Comparison of ENCODE assay signal across 9 cellular contexts in the genomic region with DNA sequence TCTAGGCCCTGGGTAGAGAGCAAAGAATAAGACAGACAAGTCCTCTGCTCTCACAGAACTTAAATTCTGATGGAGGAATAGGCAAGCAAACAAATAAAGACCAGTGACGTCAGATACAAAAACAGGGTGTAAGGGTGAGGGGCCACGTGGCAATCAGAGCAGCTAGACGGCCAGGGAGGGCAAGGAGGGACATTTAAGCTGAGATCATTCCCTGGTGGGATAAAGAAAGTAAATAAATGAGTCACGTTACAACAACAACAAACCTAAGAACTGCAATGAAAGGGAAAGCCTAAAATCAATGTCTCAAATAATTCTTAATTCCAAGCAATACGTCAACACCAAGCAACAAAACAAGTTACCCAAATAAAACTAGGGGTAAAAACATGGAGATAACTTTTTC. TPM values are rescaled to one million over a fixed set of nuclear protein-coding genes. Genes with fewer than 3 reads are reported as not detected.
DNase-seq lines count a peak whose midpoint lies in the region; ATAC-seq and TF ChIP-seq lines count a peak whose summit lies in the region.
"Had no signal": no experiment of that assay in that cellular context is flagged by ENCODE, and none has a peak within 500 bp of the region (broad histone marks: within the 10 kb centered on the region; RNA-seq: fewer than 3 reads in every experiment).

No MANE protein-coding gene starts in this region.

- H3F3A ChIP-seq in PC-9 (ENCODE audit: insufficient read depth, low read depth), result peaks cover 44% of the 10 kb centered on the region

- no peaks in the 10 kb centered on the region for H3K9me2 ChIP-seq in PC-9 (ENCODE audit: insufficient read depth)

- H3K79me2 ChIP-seq in PC-9 (ENCODE audit: low read depth), result peaks cover 16% of the 10 kb centered on the region

- H3K4me2 ChIP-seq in PC-9, result peak overlapping the region; percentile 61

- POLR2A ChIA-PET in CD4-positive, alpha-beta memory T cell (lab: Charles Lee; ENCODE audit: partially characterized antibody), result interaction anchor here (3.4 kb wide), 1 partner anchor 13 kb away, joined by 16 read pairs; no protein-coding TSS in a partner anchor
- POLR2A ChIA-PET in PC-9 (lab: Charles Lee; ENCODE audit: unreplicated experiment), result no interaction called here

- peak overlapping the region in 1 of 8 donors; percentile 20 for H3K4me3 Mint-ChIP-seq in CD4-positive, alpha-beta memory T cell

- peak overlapping the region; percentile 38 to 95 (median 86) for H3K27ac Mint-ChIP-seq in CD4-positive, alpha-beta memory T cell

- H3K27me3 ChIP-seq in CD4-positive, alpha-beta memory T cell (ENCODE audit: insufficient read depth, low read length), result no peaks in the 10 kb centered on the region
- H3K27me3 ChIP-seq in PC-9 (ENCODE audit: insufficient read depth, low read depth) (no peaks in the 10 kb centered on the region), ovary (no peaks in the 10 kb centered on the region)

- no peaks in the 10 kb centered on the region for H4K20me1 ChIP-seq in PC-9 (ENCODE audit: insufficient read depth)

- no TSS peak for BruUV-seq in PC-9 (replicated peaks; lab: Mats Ljungman, UMichigan)

- 27 to 48% (median 41%) methylated on average over 5 of the region's 5 CpGs for WGBS in ovary, 3 donors

- H3K36me3 Mint-ChIP-seq in CD4-positive, alpha-beta memory T cell, result peaks cover 61 to 82% of the 10 kb centered on the region in 2 donors

- intact Hi-C loops in CD4-positive, alpha-beta memory T cell (cut with micrococcal nuclease), result no loop called here
- intact Hi-C loops in PC-9 (cut with micrococcal nuclease; ENCODE audit: unreplicated experiment) (loop anchor here (10.0 kb wide), 1 partner anchor 439 kb away; a partner anchor contains a TSS), ovary (cut with DNase I) (no loop called here)

- H3K27me3 Mint-ChIP-seq in CD4-positive, alpha-beta memory T cell, result no peaks in the 10 kb centered on the region

- peaks cover 52% of the 10 kb centered on the region for H3K36me3 ChIP-seq in CD4-positive, alpha-beta memory T cell (ENCODE audit: insufficient read depth, low read length)
- H3K36me3 ChIP-seq in PC-9 (ENCODE audit: low read depth), result peaks cover 15% of the 10 kb centered on the region
- H3K36me3 ChIP-seq in ovary, result no peaks in the 10 kb centered on the region

- TF ChIP-seq CTCF in PC-9 (conservative IDR thresholded peaks at IDR 0.05) (no peak), ovary (IDR thresholded peaks at IDR 0.05) (no peak), GM10266 (IDR thresholded peaks at IDR 0.05; ENCODE audit: control insufficient read depth, insufficient read depth, low read depth, missing control alignments) (no peak)

- no peak for ATAC-seq in GM18907 (IDR thresholded peaks at IDR 0.05; ENCODE audit: unreplicated experiment)

- no peak for DNase-seq in CD4-positive, alpha-beta memory T cell
- peak in 1 of 2 experiments; percentile 74 for DNase-seq in PC-9
- no peak for DNase-seq in epithelial cell of prostate (ENCODE audit: low read depth, low spot score)
- DNase-seq in ovary, result peak in 1 of 5 donors; percentile 40
- no peak for DNase-seq in NCI-H187 (lab: John Stamatoyannopoulos, UW)
- no peak for DNase-seq in GM10266 (ENCODE audit: extremely low spot score)
- no peak for DNase-seq in NCI-H510A treated with DMSO at 0.1 percent for 48 hours (lab: John Stamatoyannopoulos, UW)
- DNase-seq: stimulated activated CD8-positive, alpha-beta memory T cell treated with anti-CD3 and anti-CD28 coated beads, Interleukin-4, amount 100 ng/mL, for 48 hours had no signal

- no peak for TF ChIP-seq EP300 in ovary (IDR thresholded peaks at IDR 0.05)

- CTCF ChIA-PET in CD4-positive, alpha-beta memory T cell (lab: Charles Lee; ENCODE audit: partially characterized antibody), result no interaction called here
- CTCF ChIA-PET in PC-9 (lab: Charles Lee), result no interaction called here

- no peak for TF ChIP-seq POLR2A in ovary (IDR thresholded peaks at IDR 0.05)

- peaks cover 41 to 66% (median 53%) of the 10 kb centered on the region in 4 donors for H3K4me1 Mint-ChIP-seq in CD4-positive, alpha-beta memory T cell

- H3K4me1 ChIP-seq in CD4-positive, alpha-beta memory T cell (ENCODE audit: insufficient read depth, low read length), result peaks cover 45% of the 10 kb centered on the region
- peaks cover 66% of the 10 kb centered on the region for H3K4me1 ChIP-seq in PC-9 (replicated peaks; ENCODE audit: insufficient read depth)
- peaks cover 16% of the 10 kb centered on the region for H3K4me1 ChIP-seq in ovary (ENCODE audit: insufficient read depth)

- no peaks in the 10 kb centered on the region for H3K9me3 Mint-ChIP-seq in CD4-positive, alpha-beta memory T cell

- H2AFZ ChIP-seq in PC-9, result no peak overlapping the region

- no peak overlapping the region for H3K27ac ChIP-seq in CD4-positive, alpha-beta memory T cell (ENCODE audit: low read depth, low read length)
- H3K27ac ChIP-seq in PC-9, result peak overlapping the region; percentile 99
- peak overlapping the region; percentile 92 for H3K27ac ChIP-seq in epithelial cell of prostate
- H3K27ac ChIP-seq in ovary, result peak overlapping the region; percentile 47 to 67

- H3K9me3 ChIP-seq in CD4-positive, alpha-beta memory T cell (ENCODE audit: control insufficient read depth in 1 of 2, low read length in 2 of 2), result no peaks in the 10 kb centered on the region
- H3K9me3 ChIP-seq in PC-9 (ENCODE audit: insufficient read depth, low read depth) (no peaks in the 10 kb centered on the region), ovary (no peaks in the 10 kb centered on the region)

- no peak overlapping the region for H3K4me3 ChIP-seq in CD4-positive, alpha-beta memory T cell (ENCODE audit: low read length in 2 of 2)
- H3K4me3 ChIP-seq in PC-9 (no peak overlapping the region), ovary (no peak overlapping the region)

RNA-seq across cellular contexts. Expression of a gene that starts 21.8 kb away (rescaled TPM):
- 10 to 100 TPM; 30.4 to 31.6 TPM for total RNA-seq in CD4-positive, alpha-beta memory T cell
- 100 to 1,000 TPM; 111 TPM for polyA plus RNA-seq in CD4-positive, alpha-beta memory T cell
- 20.5 and 25.4 TPM in 2 replicates for total RNA-seq in PC-9 (2021)
- total RNA-seq in ovary, result 10 to 100 TPM; 13.4 to 19.3 (median 17.3) TPM
- polyA plus RNA-seq in ovary, result 10 to 100 TPM; 18.4 to 28.2 TPM

RNA-seq across cellular contexts. Expression of a gene that starts 40.8 kb away (rescaled TPM):
- 10 to 100 TPM; 16.9 to 17.5 TPM for total RNA-seq in CD4-positive, alpha-beta memory T cell
- polyA plus RNA-seq in CD4-positive, alpha-beta memory T cell, result under 1 TPM; 0.39 to 0.77 TPM
- 12.5 and 14.0 TPM in 2 replicates for total RNA-seq in PC-9 (2021)
- total RNA-seq in ovary, result 10 to 100 TPM; 15.3 to 82.9 (median 58.8) TPM
- polyA plus RNA-seq in ovary, result 10 to 100 TPM; 29.3 to 37.4 TPM
